Comparison of ENCODE assay signal across 22 cellular contexts in genomic region chr3:55412580-55412979, GRCh38.
"Had no signal": no experiment of that assay in that cellular context is flagged by ENCODE, and none has a peak within 500 bp of the region (broad histone marks: within the 10 kb centered on the region; RNA-seq: fewer than 3 reads in every experiment).

No MANE protein-coding gene starts in this region.

- DNase-seq: activated CD4-positive, alpha-beta T cell treated with anti-CD3 and anti-CD28 coated beads for 48 hours; activated CD4-positive, alpha-beta T cell treated with anti-CD3 and anti-CD28 coated beads, Interleukin-2, amount 50 U/mL, for 1 hour; activated CD4-positive, alpha-beta T cell treated with anti-CD3 and anti-CD28 coated beads, Interleukin-2, amount 50 U/mL, for 48 hours; activated CD8-positive, alpha-beta memory T cell treated with anti-CD3 and anti-CD28 coated beads for 24 hours; activated CD8-positive, alpha-beta T cell treated with anti-CD3 and anti-CD28 coated beads for 36 hours; activated effector memory CD4-positive, alpha-beta T cell treated with Interleukin-2 at 50 U/mL for 16 hours; activated gamma-delta T cell treated with Interleukin-2 at 50 U/mL for 16 hours; activated naive CD4-positive, alpha-beta T cell treated with anti-CD3 and anti-CD28 coated beads, Interleukin-2, amount 50 U/mL, for 16 hours; activated naive CD4-positive, alpha-beta T cell treated with Interleukin-2 at 50 U/mL for 16 hours; activated T-cell treated with anti-CD3 and anti-CD28 coated beads, Interleukin-2, amount 50 U/mL, for 4 hours; amniotic stem cell; anterior cingulate cortex; brain microvascular endothelial cell; cortex of kidney; dermis blood vessel endothelial cell; effector CD4-positive, alpha-beta T cell; effector memory CD8-positive, alpha-beta T cell; esophagus squamous epithelium; T-helper 2 cell had no signal

- H3K27ac ChIP-seq: brain microvascular endothelial cell, epithelial cell of prostate, esophagus squamous epithelium had no signal

- H3K9me3 ChIP-seq: esophagus squamous epithelium had no signal

- ATAC-seq: activated CD8-positive, alpha-beta T cell treated with anti-CD3 and anti-CD28 coated beads for 36 hours; activated T-cell treated with anti-CD3 and anti-CD28 coated beads, Interleukin-2, amount 50 U/mL, for 4 hours; activated T-helper 17 cell treated with anti-CD3 and anti-CD28 coated beads, Interleukin-2, amount 50 U/mL, for 72 hours; effector memory CD8-positive, alpha-beta T cell; WTC11 had no signal

- H3K36me3 ChIP-seq: brain microvascular endothelial cell, esophagus squamous epithelium had no signal

- H3K4me1 ChIP-seq: esophagus squamous epithelium had no signal

- H3K4me3 ChIP-seq: esophagus squamous epithelium had no signal

- H3K27me3 ChIP-seq: brain microvascular endothelial cell, esophagus squamous epithelium had no signal
